Comparison of ENCODE assay signal across 13 cellular contexts in the genomic region with DNA sequence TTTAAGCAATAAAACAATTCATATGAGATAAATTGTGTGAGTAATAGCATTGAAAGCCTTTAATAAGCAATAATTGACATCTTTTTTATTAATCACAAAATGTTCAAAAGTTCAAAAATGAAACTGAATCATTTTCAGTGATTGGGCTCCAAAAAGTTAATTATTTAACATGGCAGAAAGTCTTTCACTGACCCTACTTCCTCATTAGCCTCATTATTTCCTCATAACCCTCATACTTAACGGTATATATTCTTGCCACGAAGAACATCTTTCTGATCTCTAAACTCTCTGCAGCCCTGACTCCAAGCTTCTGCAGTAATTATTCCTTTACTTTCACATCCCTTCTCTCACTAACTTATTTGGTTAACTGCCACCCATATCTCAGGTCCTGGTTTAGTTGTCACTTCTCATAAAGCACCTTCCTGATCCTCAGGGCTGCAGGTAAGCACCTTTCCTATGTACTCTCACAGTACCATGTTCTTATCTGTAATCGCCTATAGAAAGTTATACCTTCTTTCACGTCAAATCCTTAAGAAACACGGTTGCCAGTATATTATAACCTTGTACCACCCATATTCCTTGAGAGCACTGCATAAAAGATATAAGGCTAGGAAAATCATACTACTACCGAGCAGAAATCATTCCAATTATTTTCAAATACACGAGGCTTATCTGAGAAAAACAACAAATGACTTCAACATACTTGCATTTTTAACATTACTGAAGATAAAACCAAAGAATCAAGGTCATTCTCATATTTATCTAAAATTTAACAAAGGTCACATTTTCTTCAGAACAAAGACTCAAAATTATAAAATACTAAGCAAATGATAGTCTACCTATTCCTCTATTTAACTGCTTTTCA.
DNase-seq lines count a peak whose midpoint lies in the region; ATAC-seq, FAIRE-seq and TF ChIP-seq lines count a peak whose summit lies in the region.
"Had no signal": no experiment of that assay in that cellular context is flagged by ENCODE, and none has a peak within 500 bp of the region (broad histone marks: within the 10 kb centered on the region; RNA-seq: fewer than 3 reads in every experiment).

No MANE protein-coding gene starts in this region.

- TF ChIP-seq POLR2A in A549 (IDR thresholded peaks at IDR 0.05; ENCODE audit: low read length), result no peak

- WGBS in A549 (ENCODE audit: missing lambda C conversion rate), result 67% methylated on average over 7 of the region's 7 CpGs

- no peak overlapping the region for H3K4me3 ChIP-seq in A549
- H3K4me3 ChIP-seq: HAP-1 had no signal

- ATAC-seq in A549 (no peak), GM19463 (IDR thresholded peaks at IDR 0.05; ENCODE audit: unreplicated experiment) (peak; percentile 64), HG03175 (IDR thresholded peaks at IDR 0.05; ENCODE audit: unreplicated experiment) (peak; percentile 89), GM21723 (IDR thresholded peaks at IDR 0.05; ENCODE audit: unreplicated experiment) (no peak)

- H3K4me2 ChIP-seq in A549, result peak overlapping the region; percentile 22; the same call in 2 of the 3 replicates

- no peak for FAIRE-seq in A549 (lab: Jason Lieb, UNC)

- CTCF ChIA-PET in A549 (lab: Yijun Ruan, JAX), result no interaction called here

- H3K27ac ChIP-seq in A549 (no peak overlapping the region), VCaP (0 out of 2 replicates have a peak overlapping the region, but pooled peaks have one; percentile 7), substantia nigra (ENCODE audit: low read depth, low read length, poor library complexity, severe bottlenecking) (no peak overlapping the region)

- TF ChIP-seq CTCF in A549 (IDR thresholded peaks at IDR 0.05) (no peak), VCaP (conservative IDR thresholded peaks at IDR 0.05) (no peak)

- no peak for DNase-seq in A549 (ENCODE audit: low read depth in 1 of 2, low spot score in 1 of 2)
- DNase-seq in UCSD-AML1 (lab: John Stamatoyannopoulos, UW; ENCODE audit: unreplicated experiment), result no peak
- DNase-seq in DMS79 (lab: John Stamatoyannopoulos, UW), result no peak
- no peak for DNase-seq in substantia nigra (lab: John Stamatoyannopoulos, UW)
- DNase-seq: activated CD4-positive, alpha-beta T cell treated with anti-CD3 and anti-CD28 coated beads for 1 hour; NCI-H526; retina; SHP77 had no signal

- no peak for TF ChIP-seq EP300 in A549 (IDR thresholded peaks at IDR 0.05)

- H3K9me3 ChIP-seq in A549, result no peaks in the 10 kb centered on the region
- H3K9me3 ChIP-seq: HAP-1 had no signal

- H3K4me1 ChIP-seq in A549, result peaks cover 57% of the 10 kb centered on the region
- H3K4me1 ChIP-seq: HAP-1 had no signal

- POLR2A ChIA-PET in A549 (lab: Yijun Ruan, JAX), result no interaction called here

- no peak for TF ChIP-seq RAD21 in A549 (conservative IDR thresholded peaks at IDR 0.05 in 1 of 2, IDR thresholded peaks at IDR 0.05 in 1 of 2)

TF ChIP-seq in A549, 52 proteins besides CTCF, POLR2A, EP300 and RAD21:
- TF ChIP-seq FOSB (CRISPR knock-in tag; IDR thresholded peaks at IDR 0.05), result no peak
- no peak for TF ChIP-seq POLR2AphosphoS2 (conservative IDR thresholded peaks at IDR 0.05; ENCODE audit: low read length)
- no peak for TF ChIP-seq KDM1A (IDR thresholded peaks at IDR 0.05; ENCODE audit: low read depth)
- TF ChIP-seq CBX8 (IDR thresholded peaks at IDR 0.05), result no peak
- TF ChIP-seq KDM5A (IDR thresholded peaks at IDR 0.05), result no peak
- TF ChIP-seq JUN (IDR thresholded peaks at IDR 0.05), result no peak
- TF ChIP-seq ZSCAN20 (CRISPR knock-in tag; IDR thresholded peaks at IDR 0.05), result no peak
- TF ChIP-seq CHD2 (IDR thresholded peaks at IDR 0.05; ENCODE audit: low read length, partially characterized antibody), result no peak
- no peak for TF ChIP-seq SMC3 (IDR thresholded peaks at IDR 0.05)
- TF ChIP-seq MAX (IDR thresholded peaks at IDR 0.05), result no peak

Comparison
In these comparisons a context has a peak if more than half of its experiments do, and no peak if none do; other contexts are left out.
1. ATAC-seq: peak in GM19463 (single experiment) and HG03175 (single experiment); none in A549 (0 of 2) and GM21723 (single experiment).